11 cellular contexts compared by ENCODE assay signal in genomic region chr1:25065246-25066238, GRCh38.
DNase-seq lines count a peak whose midpoint lies in the region; ATAC-seq, FAIRE-seq and TF ChIP-seq lines count a peak whose summit lies in the region.
"Had no signal": no experiment of that assay in that cellular context is flagged by ENCODE, and none has a peak within 500 bp of the region (broad histone marks: within the 10 kb centered on the region; RNA-seq: fewer than 3 reads in every experiment).

No MANE protein-coding gene starts in this region.

- ATAC-seq in IMR-90 (ENCODE audit: low read depth) (peak; percentile 84), HG02588 (IDR thresholded peaks at IDR 0.05; ENCODE audit: unreplicated experiment) (no peak), HG03139 (IDR thresholded peaks at IDR 0.05; ENCODE audit: unreplicated experiment) (no peak)

- peaks cover 4% of the 10 kb centered on the region for H3K4me1 ChIP-seq in CD4-positive, alpha-beta memory T cell (ENCODE audit: insufficient read depth, low read length)
- H3K4me1 ChIP-seq in IMR-90 (ENCODE audit: control insufficient read depth, insufficient read depth, low read length) (no peaks in the 10 kb centered on the region; the same call in 1 of the 2 replicates), skeletal muscle satellite cell (ENCODE audit: control insufficient read depth, insufficient read depth, low read length) (peaks cover 5% of the 10 kb centered on the region)

- TF ChIP-seq POLR2A in IMR-90 (IDR thresholded peaks at IDR 0.05; ENCODE audit: low read depth, low read length) = no peak

- H3K27ac Mint-ChIP-seq in CD4-positive, alpha-beta memory T cell = peak overlapping the region in 4 of 7 donors; percentile 1 to 85 (median 32)
- H3K27ac Mint-ChIP-seq: memory B cell had no signal

- H4K8ac ChIP-seq in IMR-90 (ENCODE audit: low read depth in 2 of 2, low read length in 2 of 2) = no peak overlapping the region

- intact Hi-C loops in CD4-positive, alpha-beta memory T cell (cut with micrococcal nuclease) = no loop called here
- intact Hi-C loops in IMR-90 (cut with micrococcal nuclease) = no loop called here

- FAIRE-seq in RCC 7860 (lab: Jason Lieb, UNC) = no peak

- WGBS in IMR-90 (ENCODE audit: extremely low coverage in 2 of 2, insufficient read length in 1 of 2), 2 experiments = 15% methylated on average over 14 of the region's 29 CpGs; no CpG with 5 or more reads in 1 of the 2 experiments

- H2BK5ac ChIP-seq in IMR-90 (ENCODE audit: low read depth, low read length, poor library complexity, severe bottlenecking) = no peak overlapping the region

- POLR2A ChIA-PET in CD4-positive, alpha-beta memory T cell (lab: Charles Lee; ENCODE audit: partially characterized antibody) = no interaction called here
- POLR2A ChIA-PET in IMR-90 (lab: Charles Lee; ENCODE audit: unreplicated experiment) = no interaction called here

- dilution Hi-C loops in IMR-90 (cut with HindIII; ENCODE audit: low sequenced_read_pairs, unreplicated experiment) = no loop called here

- no peaks in the 10 kb centered on the region for H3K9me1 ChIP-seq in IMR-90 (ENCODE audit: insufficient read depth, low read length)

- peaks cover 0 to 2% (median 0%) of the 10 kb centered on the region in 8 donors for H3K9me3 Mint-ChIP-seq in CD4-positive, alpha-beta memory T cell
- H3K9me3 Mint-ChIP-seq: memory B cell had no signal

- peak overlapping the region in 2 of 8 donors; percentile 20 to 65 for H3K4me3 Mint-ChIP-seq in CD4-positive, alpha-beta memory T cell
- H3K4me3 Mint-ChIP-seq: memory B cell had no signal

- H3K9me3 ChIP-seq in CD4-positive, alpha-beta memory T cell (ENCODE audit: control insufficient read depth in 1 of 2, low read length in 2 of 2) = no peaks in the 10 kb centered on the region
- H3K9me3 ChIP-seq in IMR-90 (ENCODE audit: control insufficient read depth, insufficient read depth, low read length) = peaks cover 4% of the 10 kb centered on the region; the same call in 1 of the 2 replicates
- no peaks in the 10 kb centered on the region for H3K9me3 ChIP-seq in skeletal muscle satellite cell (replicated peaks; ENCODE audit: low read length)

- no peaks in the 10 kb centered on the region for H3K27me3 Mint-ChIP-seq in CD4-positive, alpha-beta memory T cell
- H3K27me3 Mint-ChIP-seq: memory B cell had no signal

- H3K27ac ChIP-seq in CD4-positive, alpha-beta memory T cell (ENCODE audit: low read depth, low read length) = no peak overlapping the region
- H3K27ac ChIP-seq in IMR-90 (ENCODE audit: insufficient read depth, low read length) = no peak overlapping the region

- TF ChIP-seq CTCF in IMR-90 (conservative IDR thresholded peaks at IDR 0.05; ENCODE audit: low read depth, low read length) = no peak

- no peak overlapping the region for H2BK120ac ChIP-seq in IMR-90 (ENCODE audit: low read depth, low read length)

- H3K4me2 ChIP-seq in IMR-90 (ENCODE audit: low read depth, low read length) (peak overlapping the region; percentile 53; the same call in 1 of the 2 replicates), skeletal muscle satellite cell (ENCODE audit: low read length) (peak overlapping the region; percentile 25)

- CTCF ChIA-PET in CD4-positive, alpha-beta memory T cell (lab: Charles Lee; ENCODE audit: partially characterized antibody) = no interaction called here
- CTCF ChIA-PET in IMR-90 (lab: Yijun Ruan, JAX) = no interaction called here

- no peaks in the 10 kb centered on the region for H3K27me3 ChIP-seq in CD4-positive, alpha-beta memory T cell (ENCODE audit: insufficient read depth, low read length)
- peaks cover 77% of the 10 kb centered on the region for H3K27me3 ChIP-seq in IMR-90 (ENCODE audit: control insufficient read depth, insufficient read depth, low read length)
- H3K27me3 ChIP-seq in skeletal muscle satellite cell (ENCODE audit: control insufficient read depth, insufficient read depth, low read length) = peaks cover 58% of the 10 kb centered on the region

- H3K18ac ChIP-seq in IMR-90 (ENCODE audit: low read depth, low read length) = no peak overlapping the region

- no peak overlapping the region for H3K4me3 ChIP-seq in CD4-positive, alpha-beta memory T cell (ENCODE audit: low read length in 2 of 2)
- H3K4me3 ChIP-seq in IMR-90 (ENCODE audit: insufficient read depth, low read depth, low read length) = no peak overlapping the region
- no peak overlapping the region for H3K4me3 ChIP-seq in skeletal muscle satellite cell (ENCODE audit: low read length)

- H3K23ac ChIP-seq in IMR-90 (ENCODE audit: low read depth, low read length) = no peak overlapping the region

- no peaks in the 10 kb centered on the region for H3K36me3 ChIP-seq in CD4-positive, alpha-beta memory T cell (ENCODE audit: insufficient read depth, low read length)
- H3K36me3 ChIP-seq in IMR-90 (ENCODE audit: control insufficient read depth, insufficient read depth, low read length) (no peaks in the 10 kb centered on the region), skeletal muscle satellite cell (ENCODE audit: insufficient read depth, low read length) (no peaks in the 10 kb centered on the region)

- H3K9ac ChIP-seq in IMR-90 (ENCODE audit: low read depth, low read length) = no peak overlapping the region
- H3K9ac ChIP-seq in skeletal muscle satellite cell (ENCODE audit: low read depth, low read length) = no peak overlapping the region

- H3K4me1 Mint-ChIP-seq in CD4-positive, alpha-beta memory T cell = peaks cover 0 to 12% (median 7%) of the 10 kb centered on the region in 4 donors

- peak overlapping the region; percentile 73 for H2AFZ ChIP-seq in IMR-90 (replicated peaks; ENCODE audit: low read length, poor library complexity)

- H4K91ac ChIP-seq in IMR-90 (ENCODE audit: insufficient read depth, low read depth, low read length) = no peak overlapping the region

- no peak overlapping the region for H3K4ac ChIP-seq in IMR-90 (ENCODE audit: low read depth, low read length)

- H4K20me1 ChIP-seq in IMR-90 (ENCODE audit: insufficient read depth, low read length) = no peaks in the 10 kb centered on the region

- no peak overlapping the region for H4K5ac ChIP-seq in IMR-90 (ENCODE audit: low read depth, low read length)

- in situ Hi-C loops in IMR-90 (cut with MboI; ENCODE audit: low sequenced_read_pairs) = no loop called here

- H2AK5ac ChIP-seq in IMR-90 (ENCODE audit: low read depth, low read length) = no peak overlapping the region

- H3K36me3 Mint-ChIP-seq in CD4-positive, alpha-beta memory T cell = no peaks in the 10 kb centered on the region
- H3K36me3 Mint-ChIP-seq: memory B cell had no signal

- H3K79me1 ChIP-seq in IMR-90 (ENCODE audit: low read depth in 1 of 2, low read length in 2 of 2) = no peaks in the 10 kb centered on the region

- peak; percentile 4 to 46 (median 20) for DNase-seq in CD4-positive, alpha-beta memory T cell
- peak; percentile 27 for DNase-seq in IMR-90
- DNase-seq in effector CD4-positive, alpha-beta T cell = peak; percentile 8
- DNase-seq in dedifferentiated amniotic fluid mesenchymal stem cell (ENCODE audit: extremely low spot score) = no peak
- DNase-seq in RCC 7860 (ENCODE audit: low spot score) = no peak
- DNase-seq: GF-D8, NCI-H524 treated with DMSO at 0.1 percent for 48 hours had no signal

- H2BK20ac ChIP-seq in IMR-90 (ENCODE audit: low read depth, low read length) = no peak overlapping the region

- H3K56ac ChIP-seq in IMR-90 (ENCODE audit: extremely low read depth, insufficient read depth, low read length) = no peak overlapping the region

- TF ChIP-seq RAD21 in IMR-90 (IDR thresholded peaks at IDR 0.05; ENCODE audit: low read length) = no peak

- peak overlapping the region; percentile 84 for H2AK9ac ChIP-seq in IMR-90 (replicated peaks; ENCODE audit: low read depth, low read length, poor library complexity)

- H3K14ac ChIP-seq in IMR-90 (replicated peaks; ENCODE audit: low read depth, low read length) = no peak overlapping the region

- BruUV-seq in IMR-90 (replicated peaks; lab: Mats Ljungman, UMichigan) = no TSS peak

- no peak overlapping the region for H2BK15ac ChIP-seq in IMR-90 (ENCODE audit: low read depth, low read length)

TF ChIP-seq in IMR-90, 13 proteins besides CTCF, POLR2A, EP300 and RAD21:
- TF ChIP-seq BHLHE40 (IDR thresholded peaks at IDR 0.05; ENCODE audit: low read depth, low read length) (peak; percentile 90), RFX5 (IDR thresholded peaks at IDR 0.05; ENCODE audit: low read depth, low read length) (no peak)
TF ChIP-seq in IMR-90: peak in this region for 1.

Comparison
In these comparisons a context has a peak if more than half of its experiments do, and no peak if none do; other contexts are left out.
1. DNase-seq: peak in CD4-positive, alpha-beta memory T cell (5 of 5), IMR-90 (single experiment) and effector CD4-positive, alpha-beta T cell (single experiment); none in dedifferentiated amniotic fluid mesenchymal stem cell (single experiment) and RCC 7860 (single experiment).